8 cellular contexts compared by ENCODE assay signal in the genomic region with DNA sequence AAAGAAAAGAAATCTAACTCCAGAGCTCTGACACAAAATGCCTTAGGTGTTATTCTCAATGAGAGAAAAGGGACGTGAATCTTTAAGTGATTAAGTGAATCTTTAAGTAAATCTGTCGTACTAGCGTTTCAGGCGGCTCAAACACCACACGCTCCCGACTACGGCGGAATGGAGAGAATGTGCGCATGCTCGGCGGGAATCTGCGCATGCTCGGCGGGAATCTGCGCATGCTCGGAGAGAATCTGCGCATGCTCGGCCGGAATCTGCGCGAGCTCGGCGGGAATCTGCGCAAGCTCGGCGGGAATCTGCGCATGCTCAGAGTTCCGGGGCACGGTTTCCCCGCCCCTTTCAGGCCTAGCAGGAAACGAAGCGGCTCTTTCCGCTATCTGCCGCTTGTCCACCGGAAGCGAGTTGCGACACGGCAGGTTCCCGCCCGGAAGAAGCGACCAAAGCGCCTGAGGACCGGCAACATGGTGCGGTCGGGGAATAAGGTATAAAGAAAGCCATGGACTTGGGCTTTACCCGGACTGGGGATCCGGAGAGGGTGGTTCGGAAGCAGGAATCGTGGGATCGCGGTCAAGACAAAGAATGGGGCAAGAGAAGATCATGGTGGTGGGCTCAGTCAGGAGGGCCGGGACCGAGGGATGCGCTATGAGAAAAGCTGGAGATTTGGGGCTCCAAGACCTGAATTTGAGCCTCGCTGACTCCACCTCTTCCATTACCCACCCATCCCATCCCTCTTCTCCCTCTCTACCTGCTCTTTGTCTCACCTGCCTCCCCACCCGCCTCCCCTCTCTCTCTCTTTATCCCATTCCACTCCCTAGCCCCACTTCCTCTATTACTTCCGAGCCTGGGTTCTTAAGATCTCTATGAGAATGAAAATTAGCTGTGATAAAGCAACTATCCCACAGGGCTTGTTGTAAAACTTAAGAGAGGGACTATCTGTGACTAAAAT. TPM values are rescaled to one million over a fixed set of nuclear protein-coding genes. Genes with fewer than 3 reads are reported as not detected.
DNase-seq lines count a peak whose midpoint lies in the region; ATAC-seq and TF ChIP-seq lines count a peak whose summit lies in the region.

A gene (plus strand): TSS at position 382 of the 955 bp plus-strand sequence. CDS start 89 bp downstream, at position 471.

- peak within 1 kb of the TSS; percentile 86 to 99 for H3K9ac ChIP-seq in mucosa of rectum (ENCODE audit: low read depth in 1 of 2, low read length in 2 of 2)

- H3K9me3 ChIP-seq in KOPT-K1 (ENCODE audit: insufficient read depth, low read length, poor library complexity, severe bottlenecking) (no peaks in the 10 kb centered on the region), Peyer's patch (no peaks in the 10 kb centered on the region), mucosa of rectum (ENCODE audit: control insufficient read depth in 2 of 2, low read length in 2 of 2) (no peaks in the 10 kb centered on the region)

- DNase-seq in DMS53 (lab: John Stamatoyannopoulos, UW) (peak; percentile 97), Peyer's patch (peak; percentile 90 to 99 (median 98)), erythroblast (lab: John Stamatoyannopoulos, UW) (peak; percentile 99 to 100)
- peak; percentile 97 for DNase-seq in activated T-cell treated with anti-CD3 and anti-CD28 coated beads, Interleukin-2, amount 50 U/mL, for 4 hours
- peak; percentile 95 to 99 for DNase-seq in stimulated activated CD8-positive, alpha-beta memory T cell treated with anti-CD3 and anti-CD28 coated beads, Interleukin-4, amount 100 ng/mL, for 4 hours (ENCODE audit: low read depth in 2 of 2, low spot score in 1 of 2)

- peak within 1 kb of the TSS; percentile 100 for H3K4me3 Mint-ChIP-seq in activated T-cell treated with anti-CD3 and anti-CD28 coated beads, Interleukin-2, amount 50 U/mL, for 4 hours

- peak in 1 of 2 donors; percentile 56 for TF ChIP-seq POLR2A in Peyer's patch (IDR thresholded peaks at IDR 0.05)
- peak; percentile 89 for TF ChIP-seq POLR2A in erythroblast (IDR thresholded peaks at IDR 0.05; ENCODE audit: low read length)

- H3K36me3 ChIP-seq in KOPT-K1 (ENCODE audit: insufficient read depth, low read length) (peaks cover 40% of the 10 kb centered on the region), Peyer's patch (peaks cover 0 to 31% (median 0%) of the 10 kb centered on the region in 3 donors), mucosa of rectum (ENCODE audit: control insufficient read depth in 2 of 2, insufficient read depth in 2 of 2, low read length in 2 of 2) (peaks cover 23 to 35% of the 10 kb centered on the region in 2 donors)

- no peaks in the 10 kb centered on the region for H3K27me3 ChIP-seq in Peyer's patch
- no peaks in the 10 kb centered on the region for H3K27me3 ChIP-seq in mucosa of rectum (ENCODE audit: control insufficient read depth in 2 of 2, insufficient read depth in 2 of 2, low read length in 2 of 2)

- no peaks in the 10 kb centered on the region for H3K9me3 Mint-ChIP-seq in activated T-cell treated with anti-CD3 and anti-CD28 coated beads, Interleukin-2, amount 50 U/mL, for 4 hours

- H3K36me3 Mint-ChIP-seq in activated T-cell treated with anti-CD3 and anti-CD28 coated beads, Interleukin-2, amount 50 U/mL, for 4 hours (ENCODE audit: insufficient read depth): peaks cover 41% of the 10 kb centered on the region

- H3K4me1 ChIP-seq in Peyer's patch (peaks cover 0 to 24% (median 2%) of the 10 kb centered on the region in 4 donors), mucosa of rectum (ENCODE audit: control insufficient read depth in 2 of 2, insufficient read depth in 2 of 2, low read length in 2 of 2) (peaks cover 8 to 14% of the 10 kb centered on the region in 2 donors)

- peak within 1 kb of the TSS; percentile 69 to 73 (median 72) for H3K4me3 ChIP-seq in Peyer's patch
- peak within 1 kb of the TSS; percentile 99 for H3K4me3 ChIP-seq in mucosa of rectum (ENCODE audit: low read length in 2 of 2)

- H3K4me1 Mint-ChIP-seq in activated T-cell treated with anti-CD3 and anti-CD28 coated beads, Interleukin-2, amount 50 U/mL, for 4 hours (ENCODE audit: low read depth): peaks cover 49% of the 10 kb centered on the region

- no peaks in the 10 kb centered on the region for H3K27me3 Mint-ChIP-seq in activated T-cell treated with anti-CD3 and anti-CD28 coated beads, Interleukin-2, amount 50 U/mL, for 4 hours (ENCODE audit: low read depth)

- H3K27ac ChIP-seq in KOPT-K1 (ENCODE audit: low read depth, low read length, poor library complexity, severe bottlenecking) (peak within 1 kb of the TSS; percentile 88), Peyer's patch (peak within 1 kb of the TSS; percentile 83 to 87 (median 85)), mucosa of rectum (ENCODE audit: low read depth in 2 of 2, low read length in 2 of 2) (peak within 1 kb of the TSS; percentile 85 to 92)

- TF ChIP-seq CTCF in Peyer's patch (IDR thresholded peaks at IDR 0.05): no peak

- ATAC-seq in GM21786 (IDR thresholded peaks at IDR 0.05; ENCODE audit: unreplicated experiment): peak; percentile 36
- ATAC-seq in activated T-cell treated with anti-CD3 and anti-CD28 coated beads, Interleukin-2, amount 50 U/mL, for 4 hours: peak; percentile 85 to 88

RNA-seq across cellular contexts. Expression of the gene that starts here (rescaled TPM):
- 100 to 1,000 TPM in 3 of 4 donors, 10 to 100 TPM in 1; 81.7 to 140 (median 111) TPM for total RNA-seq in Peyer's patch
- total RNA-seq in activated T-cell treated with anti-CD3 and anti-CD28 coated beads, Interleukin-2, amount 50 U/mL, for 4 hours: 100 to 1,000 TPM; 460 to 524 (median 513) TPM

Comparison
In these comparisons a context has a peak if more than half of its experiments do, and no peak if none do; other contexts are left out.
1. Peak in every context shown above with its lines: DNase-seq, ATAC-seq, H3K4me3 ChIP-seq and H3K27ac ChIP-seq.